27 cellular contexts compared by ENCODE assay signal in genomic region chr14:94977016-94977415, GRCh38.
"Had no signal": no experiment of that assay in that cellular context is flagged by ENCODE, and none has a peak within 500 bp of the region (broad histone marks: within the 10 kb centered on the region; RNA-seq: fewer than 3 reads in every experiment).

No MANE protein-coding gene starts in this region.

- H3K4me3 ChIP-seq: coronary artery, esophagus squamous epithelium, heart right ventricle, lower lobe of right lung, neural progenitor cell, prostate gland, right atrium auricular region, smooth muscle cell, stomach, thyroid gland had no signal

- DNase-seq: dermis blood vessel endothelial cell; effector memory CD4-positive, alpha-beta T cell; esophagus squamous epithelium; foreskin melanocyte; glutamatergic neuron; heart right ventricle; hippocampal formation; left cardiac atrium; left ventricle myocardium superior; lower lobe of right lung; mesenchymal stem cell; midbrain; naive thymus-derived CD4-positive, alpha-beta T cell; stimulated activated CD4-positive, alpha-beta T cell treated with anti-CD3 and anti-CD28 coated beads, Interleukin-12 subunit alpha, Interleukin-12 subunit beta, amount 100 ng/mL, for 4 hours; stimulated activated CD4-positive, alpha-beta T cell treated with anti-CD3 and anti-CD28 coated beads, Interleukin-1b, Interleukin-23, amount 100 ng/mL, for 48 hours; stimulated activated CD4-positive, alpha-beta T cell treated with anti-CD3 and anti-CD28 coated beads, Interleukin-4, amount 100 ng/mL, for 1 hour; stimulated activated CD8-positive, alpha-beta memory T cell treated with anti-CD3 and anti-CD28 coated beads, Interleukin-4, amount 100 ng/mL, for 48 hours; stimulated activated naive CD4-positive, alpha-beta T cell treated with Interleukin-2 at 50 U/mL for 16 hours; stomach; thyroid gland had no signal

- H3K27me3 ChIP-seq: esophagus squamous epithelium, neural progenitor cell, right atrium auricular region, stomach, thyroid gland had no signal

- ATAC-seq: heart right ventricle; left cardiac atrium; left ventricle myocardium superior; naive thymus-derived CD4-positive, alpha-beta T cell; sciatic nerve had no signal

- H3K9me3 ChIP-seq: esophagus squamous epithelium, lower lobe of right lung, prostate gland, stomach, thyroid gland had no signal

- H3K27ac ChIP-seq: coronary artery, esophagus squamous epithelium, heart right ventricle, lower lobe of right lung, neural progenitor cell, parathyroid adenoma, prostate gland, right atrium auricular region, stomach, thyroid gland had no signal

- H3K4me1 ChIP-seq: esophagus squamous epithelium, lower lobe of right lung, parathyroid adenoma, prostate gland, right atrium auricular region, thyroid gland had no signal

- H3K36me3 ChIP-seq: esophagus squamous epithelium, heart right ventricle, lower lobe of right lung, neural progenitor cell, prostate gland, right atrium auricular region, stomach, thyroid gland had no signal
